ENCODE assay signal across 1 cellular context in genomic region chr4:123352966-123353365, GRCh38.
TF ChIP-seq lines count a peak whose summit lies in the region.

No MANE protein-coding gene starts in this region.

TF ChIP-seq in GM23338, 12 proteins besides CTCF, POLR2A, EP300 and RAD21:
- TF ChIP-seq ETS1 (IDR thresholded peaks at IDR 0.05), result no peak
- no peak for TF ChIP-seq POLR2AphosphoS5 (IDR thresholded peaks at IDR 0.05; ENCODE audit: low read depth)
- TF ChIP-seq CREB1 (CRISPR knock-in tag; IDR thresholded peaks at IDR 0.05; ENCODE audit: low read depth), result no peak
- no peak for TF ChIP-seq ZNF462 (CRISPR knock-in tag; IDR thresholded peaks at IDR 0.05)
- TF ChIP-seq JUNB (IDR thresholded peaks at IDR 0.05; ENCODE audit: unreplicated experiment), result no peak
- no peak for TF ChIP-seq STAT1 (IDR thresholded peaks at IDR 0.05; ENCODE audit: unreplicated experiment)
- no peak for TF ChIP-seq ZNF114 (CRISPR knock-in tag; IDR thresholded peaks at IDR 0.05)
- no peak for TF ChIP-seq REST (IDR thresholded peaks at IDR 0.05; ENCODE audit: unreplicated experiment)
- TF ChIP-seq ZNF331 (CRISPR knock-in tag; IDR thresholded peaks at IDR 0.05; ENCODE audit: low read depth), result no peak
- TF ChIP-seq EZH2phosphoT487 (IDR thresholded peaks at IDR 0.05; ENCODE audit: unreplicated experiment), result no peak
- no peak for TF ChIP-seq EZH2 (IDR thresholded peaks at IDR 0.05; ENCODE audit: low read depth, unreplicated experiment)
- TF ChIP-seq NANOG (IDR thresholded peaks at IDR 0.05; ENCODE audit: borderline replicate concordance), result no peak
